Comparison of ENCODE assay signal across 14 cellular contexts in genomic region chr6:90401933-90402830, GRCh38.
A peak's percentile ranks its signal among the peaks of the same experiment; 100 is the strongest.
DNase-seq lines count a peak whose midpoint lies in the region; ATAC-seq, FAIRE-seq and TF ChIP-seq lines count a peak whose summit lies in the region.
"Had no signal": no experiment of that assay in that cellular context is flagged by ENCODE, and none has a peak within 500 bp of the region (broad histone marks: within the 10 kb centered on the region; RNA-seq: fewer than 3 reads in every experiment).

No MANE protein-coding gene starts in this region.

- H3K4me3 Mint-ChIP-seq in activated CD4-positive, alpha-beta T cell treated with anti-CD3 and anti-CD28 coated beads, Interleukin-2, amount 10 ng/mL, durations not matched to agents 7 days and 5 days, result peak overlapping the region; percentile 14
- H3K4me3 Mint-ChIP-seq in stimulated activated naive B cell treated with anti-CD40 and anti-IgM and Interleukin-4, amounts not matched to agents 10 μg/mL and 1 μg/mL and 100 μg/mL, for 72 hours, result no peak overlapping the region
- H3K4me3 Mint-ChIP-seq: nephron had no signal

- no peak for TF ChIP-seq POLR2A in GM12878 (IDR thresholded peaks at IDR 0.05; ENCODE audit: low read depth, low read length)

- H3K9me3 ChIP-seq in GM12878 (replicated peaks; ENCODE audit: control insufficient read depth, insufficient read depth, low read length), result no peaks in the 10 kb centered on the region; the same call in 2 of the 3 replicates
- H3K9me3 ChIP-seq: MG63 had no signal

- H3K27ac ChIP-seq in GM12878 (ENCODE audit: control insufficient read depth, insufficient read depth), result no peak overlapping the region

- ATAC-seq in GM12878 (no peak), GM18868 (IDR thresholded peaks at IDR 0.05; ENCODE audit: unreplicated experiment) (no peak)
- no peak for ATAC-seq in stimulated activated naive B cell treated with anti-CD40 and anti-IgM and Interleukin-4, amounts not matched to agents 10 μg/mL and 1 μg/mL and 100 μg/mL, for 72 hours (replicated peaks)

- peak overlapping the region; percentile 88 for H3K27ac Mint-ChIP-seq in activated CD4-positive, alpha-beta T cell treated with anti-CD3 and anti-CD28 coated beads, Interleukin-2, amount 10 ng/mL, durations not matched to agents 7 days and 5 days
- peak overlapping the region; percentile 3 for H3K27ac Mint-ChIP-seq in stimulated activated naive B cell treated with anti-CD40 and anti-IgM and Interleukin-4, amounts not matched to agents 10 μg/mL and 1 μg/mL and 100 μg/mL, for 72 hours

- no peak for TF ChIP-seq EP300 in GM12878 (IDR thresholded peaks at IDR 0.05; ENCODE audit: borderline replicate concordance in 1 of 2, control insufficient read depth in 1 of 2, low read depth in 2 of 2, low read length in 2 of 2)

- H3K27me3 Mint-ChIP-seq in activated CD4-positive, alpha-beta T cell treated with anti-CD3 and anti-CD28 coated beads, Interleukin-2, amount 10 ng/mL, durations not matched to agents 7 days and 5 days, result no peaks in the 10 kb centered on the region
- no peaks in the 10 kb centered on the region for H3K27me3 Mint-ChIP-seq in stimulated activated naive B cell treated with anti-CD40 and anti-IgM and Interleukin-4, amounts not matched to agents 10 μg/mL and 1 μg/mL and 100 μg/mL, for 72 hours

- SMC1A ChIA-PET in GM12878 (lab: Charles Lee; ENCODE audit: uncharacterized antibody, unreplicated experiment), result interaction anchor here (0.7 kb wide), 1 partner anchor 16 kb away, joined by 3 read pairs; no protein-coding TSS in a partner anchor

- POLR2A ChIA-PET in activated CD4-positive, alpha-beta T cell treated with anti-CD3 and anti-CD28 coated beads, Interleukin-2, amount 10 ng/mL, durations not matched to agents 7 days and 5 days (lab: Charles Lee), result no interaction called here
- POLR2A ChIA-PET in GM12878 (lab: Charles Lee), result no interaction called here

- H3K4me1 Mint-ChIP-seq in activated CD4-positive, alpha-beta T cell treated with anti-CD3 and anti-CD28 coated beads, Interleukin-2, amount 10 ng/mL, durations not matched to agents 7 days and 5 days, result peaks cover 93% of the 10 kb centered on the region
- H3K4me1 Mint-ChIP-seq in stimulated activated naive B cell treated with anti-CD40 and anti-IgM and Interleukin-4, amounts not matched to agents 10 μg/mL and 1 μg/mL and 100 μg/mL, for 72 hours, result peaks cover 31 to 55% of the 10 kb centered on the region in 2 donors

- TF ChIP-seq RAD21 in GM12878 (IDR thresholded peaks at IDR 0.05; ENCODE audit: insufficient read depth, low read depth, low read length), result no peak

- no TSS peak for BruUV-seq in GM12878 (replicated peaks; lab: Mats Ljungman, UMichigan)

- intact Hi-C loops in GM12878 (cut with micrococcal nuclease; ENCODE audit: unreplicated experiment), result no loop called here
- intact Hi-C loops in posterior vena cava (cut with DNase I), result no loop called here

- no peaks in the 10 kb centered on the region for H3K79me2 ChIP-seq in GM12878 (ENCODE audit: control insufficient read depth, insufficient read depth, low read length)

- no peaks in the 10 kb centered on the region for H3K4me1 ChIP-seq in GM12878 (ENCODE audit: control insufficient read depth, insufficient read depth, low read length)

- no peak for TF ChIP-seq CTCF in GM12878 (IDR thresholded peaks at IDR 0.05 in 2 of 3, conservative IDR thresholded peaks at IDR 0.05 in 1 of 3; ENCODE audit: control insufficient read depth in 2 of 3, extremely low read depth in 1 of 3, insufficient read depth in 1 of 3, low read depth in 3 of 3, low read length in 3 of 3)

- no peaks in the 10 kb centered on the region for H4K20me1 ChIP-seq in GM12878 (ENCODE audit: control insufficient read depth, insufficient read depth)

- no peak for FAIRE-seq in GM12878 (lab: Jason Lieb, UNC)
- FAIRE-seq: keratinocyte, TTC549 had no signal

- no peaks in the 10 kb centered on the region for H3K36me3 Mint-ChIP-seq in activated CD4-positive, alpha-beta T cell treated with anti-CD3 and anti-CD28 coated beads, Interleukin-2, amount 10 ng/mL, durations not matched to agents 7 days and 5 days (ENCODE audit: low read depth)
- H3K36me3 Mint-ChIP-seq in stimulated activated naive B cell treated with anti-CD40 and anti-IgM and Interleukin-4, amounts not matched to agents 10 μg/mL and 1 μg/mL and 100 μg/mL, for 72 hours, result no peaks in the 10 kb centered on the region

- no peaks in the 10 kb centered on the region for H3K9me3 Mint-ChIP-seq in activated CD4-positive, alpha-beta T cell treated with anti-CD3 and anti-CD28 coated beads, Interleukin-2, amount 10 ng/mL, durations not matched to agents 7 days and 5 days
- no peaks in the 10 kb centered on the region for H3K9me3 Mint-ChIP-seq in stimulated activated naive B cell treated with anti-CD40 and anti-IgM and Interleukin-4, amounts not matched to agents 10 μg/mL and 1 μg/mL and 100 μg/mL, for 72 hours

- H3K9ac ChIP-seq in GM12878 (ENCODE audit: control insufficient read depth, insufficient read depth, low read length), result no peak overlapping the region

- DNase-seq in activated T-cell treated with anti-CD3 and anti-CD28 coated beads, Interleukin-2, amount 50 U/mL, for 1 hour, result peak; percentile 48
- DNase-seq in activated T-cell treated with anti-CD3 and anti-CD28 coated beads for 4 hours (no peak), GM12878 (ENCODE audit: low read depth, low spot score) (no peak), posterior vena cava (ENCODE audit: low spot score) (no peak), GDM1 (lab: John Stamatoyannopoulos, UW) (no peak)
- peak; percentile 48 for DNase-seq in activated CD4-positive, alpha-beta T cell treated with anti-CD3 and anti-CD28 coated beads, Interleukin-2, amount 10 ng/mL, durations not matched to agents 7 days and 5 days
- no peak for DNase-seq in stimulated activated naive B cell treated with anti-CD40 and anti-IgM and Interleukin-4, amounts not matched to agents 10 μg/mL and 1 μg/mL and 100 μg/mL, for 72 hours
- DNase-seq: amygdala, dermis blood vessel endothelial cell, MG63 had no signal

- H3K4me2 ChIP-seq in GM12878 (ENCODE audit: control insufficient read depth, insufficient read depth), result no peak overlapping the region

- no peak overlapping the region for H3K4me3 ChIP-seq in GM12878
- H3K4me3 ChIP-seq: MG63 had no signal

- peaks cover 0 to 7% of the 10 kb centered on the region in 2 experiments; a peak in 2 of 4 replicates for H3K27me3 ChIP-seq in GM12878 (replicated peaks in 1 of 2; ENCODE audit: control insufficient read depth in 2 of 2, insufficient read depth in 2 of 2, low read length in 1 of 2)
- H3K27me3 ChIP-seq: MG63 had no signal

- RAD21 ChIA-PET in GM12878 (lab: Charles Lee; ENCODE audit: unreplicated experiment), result interaction anchor here (0.6 kb wide), 1 partner anchor 19 kb away, joined by 3 read pairs; no protein-coding TSS in a partner anchor

- CTCF ChIA-PET in activated CD4-positive, alpha-beta T cell treated with anti-CD3 and anti-CD28 coated beads, Interleukin-2, amount 10 ng/mL, durations not matched to agents 7 days and 5 days (lab: Charles Lee), result interaction anchor here (0.9 to 6.3 kb wide), 11 partner anchors 9 to 118 kb away, joined by 3 to 31 read pairs (median 7); no protein-coding TSS in a partner anchor
- CTCF ChIA-PET in GM12878 (lab: Yijun Ruan, JAX), result interaction anchor here (1.5 kb wide), 1 partner anchor 9 kb away, joined by 6 read pairs; no protein-coding TSS in a partner anchor

- H2AFZ ChIP-seq in GM12878 (ENCODE audit: control insufficient read depth, low read depth, low read length), result no peak overlapping the region

- 14% methylated on average over 10 of the region's 10 CpGs for WGBS in GM12878 (ENCODE audit: insufficient coverage, insufficient replicate concordance, low lambda C conversion rate, missing lambda C conversion rate)

- in situ Hi-C loops in GM12878 (cut with MboI), result no loop called here

- no peaks in the 10 kb centered on the region for H3K36me3 ChIP-seq in GM12878 (ENCODE audit: control insufficient read depth in 2 of 2, insufficient read depth in 2 of 2, low read length in 1 of 2)
- H3K36me3 ChIP-seq: MG63 had no signal

TF ChIP-seq in GM12878, 131 proteins besides CTCF, POLR2A, EP300 and RAD21 (continues in another document):
- TF ChIP-seq ZNF384 (IDR thresholded peaks at IDR 0.05; ENCODE audit: borderline replicate concordance, low read depth, low read length) (no peak), USF1 (IDR thresholded peaks at IDR 0.05; ENCODE audit: borderline replicate concordance, extremely low read length, insufficient read depth, low read depth, low read length) (peak; percentile 17), BCLAF1 (IDR thresholded peaks at IDR 0.05) (no peak), NR2F1 (conservative IDR thresholded peaks at IDR 0.05) (no peak), DPF2 (IDR thresholded peaks at IDR 0.05) (no peak)

Comparison
In these comparisons a context has a peak if more than half of its experiments do, and no peak if none do; other contexts are left out.
1. DNase-seq: peak in activated T-cell treated with anti-CD3 and anti-CD28 coated beads, Interleukin-2, amount 50 U/mL, for 1 hour (single experiment) and activated CD4-positive, alpha-beta T cell treated with anti-CD3 and anti-CD28 coated beads, Interleukin-2, amount 10 ng/mL, durations not matched to agents 7 days and 5 days (single experiment); none in activated T-cell treated with anti-CD3 and anti-CD28 coated beads for 4 hours (single experiment), GM12878 (single experiment), stimulated activated naive B cell treated with anti-CD40 and anti-IgM and Interleukin-4, amounts not matched to agents 10 μg/mL and 1 μg/mL and 100 μg/mL, for 72 hours (single experiment), posterior vena cava (single experiment) and GDM1 (single experiment).